Comparison of ENCODE assay signal across 1 cellular context in the genomic region with DNA sequence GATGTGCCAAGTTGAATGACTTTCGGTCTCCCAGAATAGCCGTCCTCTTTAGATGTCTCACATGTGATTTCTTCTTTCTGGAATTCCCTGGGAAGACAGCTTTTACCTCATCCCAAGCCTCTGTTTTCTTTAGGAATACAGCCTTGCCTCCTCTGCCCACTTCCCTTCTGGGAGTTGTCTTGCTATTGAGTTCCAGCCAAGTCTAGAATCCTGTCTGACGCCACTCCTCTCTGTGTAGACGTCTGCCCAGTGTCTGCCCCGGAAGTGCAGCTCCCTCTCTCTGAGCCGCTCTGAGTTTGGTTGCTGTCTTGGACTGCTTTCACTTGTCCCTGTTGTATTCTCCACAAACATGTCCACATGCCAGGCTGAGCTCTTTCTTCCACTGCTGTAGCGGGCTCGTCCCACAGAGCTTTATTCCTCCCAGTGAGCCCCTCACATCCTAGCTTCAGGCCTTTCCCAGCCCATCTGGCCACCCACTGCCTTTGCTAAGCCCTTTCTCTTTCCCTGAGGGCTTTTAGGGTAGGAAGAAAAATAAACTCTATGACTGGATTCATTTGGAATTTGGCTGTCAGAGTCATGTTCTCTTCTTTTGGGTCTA.
TF ChIP-seq lines count a peak whose summit lies in the region.

No MANE protein-coding gene starts in this region.

TF ChIP-seq in SK-N-SH treated with all-trans-retinoic acid at 6 μM for 48 hours, 23 proteins besides CTCF, POLR2A, EP300 and RAD21 (continued from another document):
- TF ChIP-seq ZFP30 (CRISPR knock-in tag; IDR thresholded peaks at IDR 0.05), result no peak
- TF ChIP-seq RARB (CRISPR knock-in tag; IDR thresholded peaks at IDR 0.05), result no peak
- no peak for TF ChIP-seq PPARA (CRISPR knock-in tag; IDR thresholded peaks at IDR 0.05; ENCODE audit: borderline replicate concordance)
